2 cellular contexts compared by ENCODE assay signal in the genomic region with DNA sequence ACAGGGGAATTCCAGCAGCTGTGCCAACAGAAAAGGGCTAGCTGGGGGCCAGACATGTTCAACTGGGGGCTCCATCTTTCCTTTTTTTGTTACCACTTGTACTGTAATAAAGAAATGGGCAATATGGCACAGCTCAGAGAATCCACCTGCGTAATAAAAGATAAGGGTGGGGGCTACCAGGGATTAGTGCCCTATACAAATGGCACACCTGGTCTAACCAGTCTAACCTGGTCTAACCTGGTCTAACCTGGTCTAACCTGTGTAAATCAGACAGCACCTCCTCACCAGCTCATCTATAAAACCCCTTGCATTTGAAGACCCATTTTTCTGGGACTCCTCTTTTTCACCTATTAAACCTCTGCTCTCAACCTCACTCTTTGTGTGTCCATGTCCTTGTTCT.
TF ChIP-seq lines count a peak whose summit lies in the region.

No MANE protein-coding gene starts in this region.

TF ChIP-seq in GM23338, 12 proteins besides CTCF, POLR2A, EP300 and RAD21:
- TF ChIP-seq ZNF331 (CRISPR knock-in tag; IDR thresholded peaks at IDR 0.05; ENCODE audit: low read depth) (no peak), JUNB (IDR thresholded peaks at IDR 0.05; ENCODE audit: unreplicated experiment) (no peak), STAT1 (IDR thresholded peaks at IDR 0.05; ENCODE audit: unreplicated experiment) (no peak)
- TF ChIP-seq, protein P1, sequence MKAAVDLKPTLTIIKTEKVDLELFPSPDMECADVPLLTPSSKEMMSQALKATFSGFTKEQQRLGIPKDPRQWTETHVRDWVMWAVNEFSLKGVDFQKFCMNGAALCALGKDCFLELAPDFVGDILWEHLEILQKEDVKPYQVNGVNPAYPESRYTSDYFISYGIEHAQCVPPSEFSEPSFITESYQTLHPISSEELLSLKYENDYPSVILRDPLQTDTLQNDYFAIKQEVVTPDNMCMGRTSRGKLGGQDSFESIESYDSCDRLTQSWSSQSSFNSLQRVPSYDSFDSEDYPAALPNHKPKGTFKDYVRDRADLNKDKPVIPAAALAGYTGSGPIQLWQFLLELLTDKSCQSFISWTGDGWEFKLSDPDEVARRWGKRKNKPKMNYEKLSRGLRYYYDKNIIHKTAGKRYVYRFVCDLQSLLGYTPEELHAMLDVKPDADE (IDR thresholded peaks at IDR 0.05) = no peak
- TF ChIP-seq, protein P2, sequence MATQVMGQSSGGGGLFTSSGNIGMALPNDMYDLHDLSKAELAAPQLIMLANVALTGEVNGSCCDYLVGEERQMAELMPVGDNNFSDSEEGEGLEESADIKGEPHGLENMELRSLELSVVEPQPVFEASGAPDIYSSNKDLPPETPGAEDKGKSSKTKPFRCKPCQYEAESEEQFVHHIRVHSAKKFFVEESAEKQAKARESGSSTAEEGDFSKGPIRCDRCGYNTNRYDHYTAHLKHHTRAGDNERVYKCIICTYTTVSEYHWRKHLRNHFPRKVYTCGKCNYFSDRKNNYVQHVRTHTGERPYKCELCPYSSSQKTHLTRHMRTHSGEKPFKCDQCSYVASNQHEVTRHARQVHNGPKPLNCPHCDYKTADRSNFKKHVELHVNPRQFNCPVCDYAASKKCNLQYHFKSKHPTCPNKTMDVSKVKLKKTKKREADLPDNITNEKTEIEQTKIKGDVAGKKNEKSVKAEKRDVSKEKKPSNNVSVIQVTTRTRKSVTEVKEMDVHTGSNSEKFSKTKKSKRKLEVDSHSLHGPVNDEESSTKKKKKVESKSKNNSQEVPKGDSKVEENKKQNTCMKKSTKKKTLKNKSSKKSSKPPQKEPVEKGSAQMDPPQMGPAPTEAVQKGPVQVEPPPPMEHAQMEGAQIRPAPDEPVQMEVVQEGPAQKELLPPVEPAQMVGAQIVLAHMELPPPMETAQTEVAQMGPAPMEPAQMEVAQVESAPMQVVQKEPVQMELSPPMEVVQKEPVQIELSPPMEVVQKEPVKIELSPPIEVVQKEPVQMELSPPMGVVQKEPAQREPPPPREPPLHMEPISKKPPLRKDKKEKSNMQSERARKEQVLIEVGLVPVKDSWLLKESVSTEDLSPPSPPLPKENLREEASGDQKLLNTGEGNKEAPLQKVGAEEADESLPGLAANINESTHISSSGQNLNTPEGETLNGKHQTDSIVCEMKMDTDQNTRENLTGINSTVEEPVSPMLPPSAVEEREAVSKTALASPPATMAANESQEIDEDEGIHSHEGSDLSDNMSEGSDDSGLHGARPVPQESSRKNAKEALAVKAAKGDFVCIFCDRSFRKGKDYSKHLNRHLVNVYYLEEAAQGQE (IDR thresholded peaks at IDR 0.05; ENCODE audit: unreplicated experiment) = no peak

TF ChIP-seq in H1, 55 proteins besides CTCF, POLR2A, EP300 and RAD21:
- TF ChIP-seq CBX8 (IDR thresholded peaks at IDR 0.05; ENCODE audit: borderline replicate concordance, low read depth, low read length) (no peak), RBBP5 (IDR thresholded peaks at IDR 0.05; ENCODE audit: borderline replicate concordance, low read depth, low read length) (no peak), YY1 (IDR thresholded peaks at IDR 0.05; ENCODE audit: low read depth, low read length) (no peak)
- TF ChIP-seq, protein P3, sequence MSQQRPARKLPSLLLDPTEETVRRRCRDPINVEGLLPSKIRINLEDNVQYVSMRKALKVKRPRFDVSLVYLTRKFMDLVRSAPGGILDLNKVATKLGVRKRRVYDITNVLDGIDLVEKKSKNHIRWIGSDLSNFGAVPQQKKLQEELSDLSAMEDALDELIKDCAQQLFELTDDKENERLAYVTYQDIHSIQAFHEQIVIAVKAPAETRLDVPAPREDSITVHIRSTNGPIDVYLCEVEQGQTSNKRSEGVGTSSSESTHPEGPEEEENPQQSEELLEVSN (IDR thresholded peaks at IDR 0.05) = no peak
- TF ChIP-seq, protein P4, sequence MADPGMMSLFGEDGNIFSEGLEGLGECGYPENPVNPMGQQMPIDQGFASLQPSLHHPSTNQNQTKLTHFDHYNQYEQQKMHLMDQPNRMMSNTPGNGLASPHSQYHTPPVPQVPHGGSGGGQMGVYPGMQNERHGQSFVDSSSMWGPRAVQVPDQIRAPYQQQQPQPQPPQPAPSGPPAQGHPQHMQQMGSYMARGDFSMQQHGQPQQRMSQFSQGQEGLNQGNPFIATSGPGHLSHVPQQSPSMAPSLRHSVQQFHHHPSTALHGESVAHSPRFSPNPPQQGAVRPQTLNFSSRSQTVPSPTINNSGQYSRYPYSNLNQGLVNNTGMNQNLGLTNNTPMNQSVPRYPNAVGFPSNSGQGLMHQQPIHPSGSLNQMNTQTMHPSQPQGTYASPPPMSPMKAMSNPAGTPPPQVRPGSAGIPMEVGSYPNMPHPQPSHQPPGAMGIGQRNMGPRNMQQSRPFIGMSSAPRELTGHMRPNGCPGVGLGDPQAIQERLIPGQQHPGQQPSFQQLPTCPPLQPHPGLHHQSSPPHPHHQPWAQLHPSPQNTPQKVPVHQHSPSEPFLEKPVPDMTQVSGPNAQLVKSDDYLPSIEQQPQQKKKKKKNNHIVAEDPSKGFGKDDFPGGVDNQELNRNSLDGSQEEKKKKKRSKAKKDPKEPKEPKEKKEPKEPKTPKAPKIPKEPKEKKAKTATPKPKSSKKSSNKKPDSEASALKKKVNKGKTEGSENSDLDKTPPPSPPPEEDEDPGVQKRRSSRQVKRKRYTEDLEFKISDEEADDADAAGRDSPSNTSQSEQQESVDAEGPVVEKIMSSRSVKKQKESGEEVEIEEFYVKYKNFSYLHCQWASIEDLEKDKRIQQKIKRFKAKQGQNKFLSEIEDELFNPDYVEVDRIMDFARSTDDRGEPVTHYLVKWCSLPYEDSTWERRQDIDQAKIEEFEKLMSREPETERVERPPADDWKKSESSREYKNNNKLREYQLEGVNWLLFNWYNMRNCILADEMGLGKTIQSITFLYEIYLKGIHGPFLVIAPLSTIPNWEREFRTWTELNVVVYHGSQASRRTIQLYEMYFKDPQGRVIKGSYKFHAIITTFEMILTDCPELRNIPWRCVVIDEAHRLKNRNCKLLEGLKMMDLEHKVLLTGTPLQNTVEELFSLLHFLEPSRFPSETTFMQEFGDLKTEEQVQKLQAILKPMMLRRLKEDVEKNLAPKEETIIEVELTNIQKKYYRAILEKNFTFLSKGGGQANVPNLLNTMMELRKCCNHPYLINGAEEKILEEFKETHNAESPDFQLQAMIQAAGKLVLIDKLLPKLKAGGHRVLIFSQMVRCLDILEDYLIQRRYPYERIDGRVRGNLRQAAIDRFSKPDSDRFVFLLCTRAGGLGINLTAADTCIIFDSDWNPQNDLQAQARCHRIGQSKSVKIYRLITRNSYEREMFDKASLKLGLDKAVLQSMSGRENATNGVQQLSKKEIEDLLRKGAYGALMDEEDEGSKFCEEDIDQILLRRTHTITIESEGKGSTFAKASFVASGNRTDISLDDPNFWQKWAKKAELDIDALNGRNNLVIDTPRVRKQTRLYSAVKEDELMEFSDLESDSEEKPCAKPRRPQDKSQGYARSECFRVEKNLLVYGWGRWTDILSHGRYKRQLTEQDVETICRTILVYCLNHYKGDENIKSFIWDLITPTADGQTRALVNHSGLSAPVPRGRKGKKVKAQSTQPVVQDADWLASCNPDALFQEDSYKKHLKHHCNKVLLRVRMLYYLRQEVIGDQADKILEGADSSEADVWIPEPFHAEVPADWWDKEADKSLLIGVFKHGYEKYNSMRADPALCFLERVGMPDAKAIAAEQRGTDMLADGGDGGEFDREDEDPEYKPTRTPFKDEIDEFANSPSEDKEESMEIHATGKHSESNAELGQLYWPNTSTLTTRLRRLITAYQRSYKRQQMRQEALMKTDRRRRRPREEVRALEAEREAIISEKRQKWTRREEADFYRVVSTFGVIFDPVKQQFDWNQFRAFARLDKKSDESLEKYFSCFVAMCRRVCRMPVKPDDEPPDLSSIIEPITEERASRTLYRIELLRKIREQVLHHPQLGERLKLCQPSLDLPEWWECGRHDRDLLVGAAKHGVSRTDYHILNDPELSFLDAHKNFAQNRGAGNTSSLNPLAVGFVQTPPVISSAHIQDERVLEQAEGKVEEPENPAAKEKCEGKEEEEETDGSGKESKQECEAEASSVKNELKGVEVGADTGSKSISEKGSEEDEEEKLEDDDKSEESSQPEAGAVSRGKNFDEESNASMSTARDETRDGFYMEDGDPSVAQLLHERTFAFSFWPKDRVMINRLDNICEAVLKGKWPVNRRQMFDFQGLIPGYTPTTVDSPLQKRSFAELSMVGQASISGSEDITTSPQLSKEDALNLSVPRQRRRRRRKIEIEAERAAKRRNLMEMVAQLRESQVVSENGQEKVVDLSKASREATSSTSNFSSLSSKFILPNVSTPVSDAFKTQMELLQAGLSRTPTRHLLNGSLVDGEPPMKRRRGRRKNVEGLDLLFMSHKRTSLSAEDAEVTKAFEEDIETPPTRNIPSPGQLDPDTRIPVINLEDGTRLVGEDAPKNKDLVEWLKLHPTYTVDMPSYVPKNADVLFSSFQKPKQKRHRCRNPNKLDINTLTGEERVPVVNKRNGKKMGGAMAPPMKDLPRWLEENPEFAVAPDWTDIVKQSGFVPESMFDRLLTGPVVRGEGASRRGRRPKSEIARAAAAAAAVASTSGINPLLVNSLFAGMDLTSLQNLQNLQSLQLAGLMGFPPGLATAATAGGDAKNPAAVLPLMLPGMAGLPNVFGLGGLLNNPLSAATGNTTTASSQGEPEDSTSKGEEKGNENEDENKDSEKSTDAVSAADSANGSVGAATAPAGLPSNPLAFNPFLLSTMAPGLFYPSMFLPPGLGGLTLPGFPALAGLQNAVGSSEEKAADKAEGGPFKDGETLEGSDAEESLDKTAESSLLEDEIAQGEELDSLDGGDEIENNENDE (IDR thresholded peaks at IDR 0.05; ENCODE audit: insufficient replicate concordance, low read length) = no peak
